Comparison of ENCODE assay signal across 8 cellular contexts in genomic region chr14:45252356-45253069, GRCh38. TPM values are rescaled to one million over a fixed set of nuclear protein-coding genes. Genes with fewer than 3 reads are reported as not detected.
DNase-seq lines count a peak whose midpoint lies in the region; ATAC-seq and TF ChIP-seq lines count a peak whose summit lies in the region.

No MANE protein-coding gene starts in this region.

- DNase-seq in ELF-1 (ENCODE audit: low read depth, low spot score): peak; percentile 13
- peak; percentile 8 for DNase-seq in NCI-H1092 (lab: John Stamatoyannopoulos, UW)
- no peak for DNase-seq in ascending aorta (ENCODE audit: low spot score in 2 of 2)
- peak in 1 of 2 donors; percentile 34 for DNase-seq in left colon
- no peak for DNase-seq in GDM1 (lab: John Stamatoyannopoulos, UW)

- H3K4me1 ChIP-seq in ascending aorta (peaks cover 0 to 9% of the 10 kb centered on the region in 2 donors), stomach smooth muscle (ENCODE audit: control insufficient read depth, insufficient read depth, low read length) (peaks cover 6% of the 10 kb centered on the region)

- peak; percentile 19 for ATAC-seq in left colon
- ATAC-seq in GM18517 (IDR thresholded peaks at IDR 0.05; ENCODE audit: unreplicated experiment): no peak
- no peak for ATAC-seq in HG02885 (IDR thresholded peaks at IDR 0.05; ENCODE audit: poor library complexity, unreplicated experiment)

- no peaks in the 10 kb centered on the region for H3K36me3 ChIP-seq in ascending aorta
- no peaks in the 10 kb centered on the region for H3K36me3 ChIP-seq in stomach smooth muscle (ENCODE audit: control insufficient read depth in 2 of 2, insufficient read depth in 2 of 2, low read length in 2 of 2)

- H3K9ac ChIP-seq in stomach smooth muscle (ENCODE audit: low read length in 2 of 2): peak overlapping the region; percentile 87 to 89

- no peak for TF ChIP-seq CTCF in ascending aorta (IDR thresholded peaks at IDR 0.05)

- peaks cover 0 to 3% of the 10 kb centered on the region in 2 donors for H3K9me3 ChIP-seq in ascending aorta
- H3K9me3 ChIP-seq in stomach smooth muscle (ENCODE audit: control insufficient read depth in 2 of 2, low read length in 2 of 2): no peaks in the 10 kb centered on the region

- H3K27me3 ChIP-seq in ascending aorta (no peaks in the 10 kb centered on the region), stomach smooth muscle (ENCODE audit: control insufficient read depth in 1 of 2, insufficient read depth in 2 of 2, low read length in 2 of 2) (no peaks in the 10 kb centered on the region)

- intact Hi-C loops in ascending aorta (cut with DNase I): loop anchor here (2.0 to 5.0 kb wide), 3 partner anchors 118 to 355 kb away; partner anchors contain the start of genes FANCM, FKBP3 and KLHL28
- intact Hi-C loops in left colon (cut with DNase I, micrococcal nuclease): loop anchor here in 1 of 2 donors (10.0 kb wide), 1 partner anchor 118 kb away; the partner anchor contains the start of genes FANCM and FKBP3

- peak overlapping the region; percentile 66 to 76 for H3K4me3 ChIP-seq in ascending aorta
- peak overlapping the region; percentile 88 for H3K4me3 ChIP-seq in stomach smooth muscle (ENCODE audit: low read length in 2 of 2)

- H3K27ac ChIP-seq in ascending aorta (peak overlapping the region; percentile 85 to 87), stomach smooth muscle (ENCODE audit: low read length) (peak overlapping the region; percentile 87)

RNA-seq across cellular contexts. Expression of gene MIS18BP1, which starts 0.5 kb away (rescaled TPM):
- total RNA-seq in ascending aorta (35.9 TPM), left colon (10 to 100 TPM; 17.5 to 18.8 TPM)

Comparison
In these comparisons a context has a peak if more than half of its experiments do, and no peak if none do; other contexts are left out.
1. DNase-seq: peak in ELF-1 (single experiment) and NCI-H1092 (single experiment); none in ascending aorta (0 of 2) and GDM1 (single experiment).